ENCODE assay signal across 8 cellular contexts in the genomic region with DNA sequence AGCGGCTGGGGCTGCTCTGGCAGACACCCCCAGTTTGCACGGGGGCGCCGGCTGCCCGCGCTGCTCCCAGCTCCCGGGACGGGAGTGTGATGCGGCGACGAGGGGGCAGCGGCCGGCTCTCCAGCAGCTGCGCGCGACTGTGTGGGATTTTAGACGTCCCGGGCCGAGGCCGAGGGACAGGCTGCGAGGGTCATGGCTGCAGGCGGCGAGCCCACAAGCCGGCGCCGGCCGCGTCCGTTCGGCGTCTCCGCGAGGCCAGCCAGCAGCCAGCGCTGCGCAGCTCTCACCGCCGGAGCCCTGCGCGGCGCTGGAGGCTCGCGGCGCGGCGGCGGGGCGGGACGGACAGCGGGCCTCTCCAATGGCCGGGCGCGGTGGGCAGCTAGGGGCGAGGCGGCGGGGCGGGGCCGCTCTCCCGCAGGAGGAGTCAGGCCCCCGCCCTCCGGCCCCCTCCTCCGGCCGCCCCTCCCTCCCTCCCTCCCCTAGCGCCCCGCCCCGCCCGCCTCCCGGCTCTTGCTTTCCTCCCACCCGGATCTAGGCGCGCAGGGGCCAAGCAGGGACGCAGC. TPM values are rescaled to one million over a fixed set of nuclear protein-coding genes. Genes with fewer than 3 reads are reported as not detected.
DNase-seq lines count a peak whose midpoint lies in the region; ATAC-seq and TF ChIP-seq lines count a peak whose summit lies in the region.

Gene FZD4, minus strand, starts transcription at position 285 of the 563 bp plus-strand sequence. CDS start 310 bp downstream, outside the sequence.

- peaks cover 55% of the 10 kb centered on the region for H3K4me1 Mint-ChIP-seq in mesothelial cell of epicardium
- peaks cover 22% of the 10 kb centered on the region for H3K4me1 Mint-ChIP-seq in stimulated activated memory B cell treated with anti-CD40 and anti-IgM and Interleukin-4, amounts not matched to agents 10 μg/mL and 1 μg/mL and 100 μg/mL, for 72 hours

- peak within 1 kb of the TSS; percentile 99 for H3K27ac Mint-ChIP-seq in mesothelial cell of epicardium
- peak within 1 kb of the TSS; percentile 60 for H3K27ac Mint-ChIP-seq in stimulated activated memory B cell treated with anti-CD40 and anti-IgM and Interleukin-4, amounts not matched to agents 10 μg/mL and 1 μg/mL and 100 μg/mL, for 72 hours

- ATAC-seq in GM19328 (IDR thresholded peaks at IDR 0.05; ENCODE audit: unreplicated experiment) (peak; percentile 92), HG03378 (IDR thresholded peaks at IDR 0.05; ENCODE audit: unreplicated experiment) (peak; percentile 70)
- ATAC-seq in stimulated activated memory B cell treated with anti-CD40 and anti-IgM and Interleukin-4, amounts not matched to agents 10 μg/mL and 1 μg/mL and 100 μg/mL, for 72 hours: peak; percentile 93

- peaks cover 3% of the 10 kb centered on the region for H3K27me3 Mint-ChIP-seq in mesothelial cell of epicardium (ENCODE audit: low read depth)
- peaks cover 30% of the 10 kb centered on the region for H3K27me3 Mint-ChIP-seq in stimulated activated memory B cell treated with anti-CD40 and anti-IgM and Interleukin-4, amounts not matched to agents 10 μg/mL and 1 μg/mL and 100 μg/mL, for 72 hours

- peak within 1 kb of the TSS; percentile 91 for H3K4me3 Mint-ChIP-seq in mesothelial cell of epicardium
- H3K4me3 Mint-ChIP-seq in stimulated activated memory B cell treated with anti-CD40 and anti-IgM and Interleukin-4, amounts not matched to agents 10 μg/mL and 1 μg/mL and 100 μg/mL, for 72 hours: peak within 1 kb of the TSS; percentile 93

- DNase-seq in CMK (ENCODE audit: low read depth) (peak; percentile 36), NCI-H510A treated with DMSO at 0.1 percent for 48 hours (lab: John Stamatoyannopoulos, UW) (peak; percentile 79), epithelial cell of prostate (ENCODE audit: low read depth, low spot score) (no peak), mesothelial cell of epicardium (ENCODE audit: low spot score in 2 of 2, unreplicated experiment in 2 of 2) (peak; percentile 92 to 94)
- peak; percentile 18 to 46 (median 32) for DNase-seq in activated CD8-positive, alpha-beta memory T cell treated with anti-CD3 and anti-CD28 coated beads for 48 hours (ENCODE audit: low read depth in 2 of 3, low spot score in 2 of 3)

- H3K36me3 Mint-ChIP-seq in mesothelial cell of epicardium: peaks cover 8% of the 10 kb centered on the region
- H3K36me3 Mint-ChIP-seq in stimulated activated memory B cell treated with anti-CD40 and anti-IgM and Interleukin-4, amounts not matched to agents 10 μg/mL and 1 μg/mL and 100 μg/mL, for 72 hours: no peaks in the 10 kb centered on the region

- no peak for TF ChIP-seq CTCF in mesothelial cell of epicardium (IDR thresholded peaks at IDR 0.05; ENCODE audit: unreplicated experiment)

- peak within 1 kb of the TSS; percentile 44 for H3K27ac ChIP-seq in epithelial cell of prostate

- no peaks in the 10 kb centered on the region for H3K9me3 Mint-ChIP-seq in mesothelial cell of epicardium
- H3K9me3 Mint-ChIP-seq in stimulated activated memory B cell treated with anti-CD40 and anti-IgM and Interleukin-4, amounts not matched to agents 10 μg/mL and 1 μg/mL and 100 μg/mL, for 72 hours: no peaks in the 10 kb centered on the region

RNA-seq across cellular contexts. Expression of gene FZD4, which starts in this region (rescaled TPM):
- 20.1 to 22.5 TPM (median 20.7 TPM) in 3 replicates for total RNA-seq in mesothelial cell of epicardium
